ENCODE assay signal across 25 cellular contexts in the genomic region with DNA sequence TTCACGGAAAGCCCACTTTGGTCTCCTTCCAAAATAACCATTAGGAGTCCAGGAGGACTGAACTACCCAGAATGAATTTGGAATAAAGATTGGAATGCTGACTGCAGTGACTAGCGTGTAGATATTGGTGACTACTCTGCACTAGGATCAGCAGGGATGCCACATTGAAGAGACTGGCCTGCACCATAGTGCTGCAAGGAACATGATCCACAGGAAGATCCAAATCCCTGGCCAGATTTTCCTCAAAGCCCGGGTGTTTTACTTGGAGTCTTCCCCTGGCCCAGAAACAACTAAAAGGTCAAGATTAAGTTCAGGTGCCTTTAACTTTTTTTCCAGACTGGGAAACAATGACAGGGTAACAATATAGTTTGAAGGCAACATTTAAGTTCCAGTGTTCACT.
DNase-seq lines count a peak whose midpoint lies in the region; ATAC-seq and TF ChIP-seq lines count a peak whose summit lies in the region.
"Had no signal": no experiment of that assay in that cellular context is flagged by ENCODE, and none has a peak within 500 bp of the region (broad histone marks: within the 10 kb centered on the region; RNA-seq: fewer than 3 reads in every experiment).

No MANE protein-coding gene starts in this region.

- H3K27ac Mint-ChIP-seq in WTC11 = no peak overlapping the region
- H3K27ac Mint-ChIP-seq: B cell; CD14-positive monocyte; CD4-positive, alpha-beta memory T cell; CD4-positive, alpha-beta T cell; CD4-positive, CD25-positive, alpha-beta regulatory T cell; CD8-positive, alpha-beta memory T cell; CD8-positive, alpha-beta T cell had no signal

- ATAC-seq in WTC11 (no peak), HG03095 (IDR thresholded peaks at IDR 0.05; ENCODE audit: unreplicated experiment) (no peak)
- ATAC-seq: A549; CD8-positive, alpha-beta T cell had no signal

- H3K9me3 Mint-ChIP-seq in WTC11 = peaks cover under 1% of the 10 kb centered on the region; the same call in 1 of the 2 replicates
- H3K9me3 Mint-ChIP-seq: CD4-positive, alpha-beta T cell had no signal

- H3K36me3 Mint-ChIP-seq in WTC11 = no peaks in the 10 kb centered on the region
- H3K36me3 Mint-ChIP-seq: CD14-positive monocyte; CD4-positive, alpha-beta memory T cell; CD4-positive, CD25-positive, alpha-beta regulatory T cell; CD8-positive, alpha-beta memory T cell; CD8-positive, alpha-beta T cell had no signal

- H3K4me1 Mint-ChIP-seq in WTC11 = no peaks in the 10 kb centered on the region
- H3K4me1 Mint-ChIP-seq: B cell; CD14-positive monocyte; CD4-positive, alpha-beta memory T cell; CD4-positive, CD25-positive, alpha-beta regulatory T cell; CD8-positive, alpha-beta memory T cell had no signal

- POLR2A ChIA-PET in WTC11 (lab: Charles Lee) = no interaction called here

- no peak for TF ChIP-seq CTCF in WTC11 (IDR thresholded peaks at IDR 0.05)

- H3K4me3 Mint-ChIP-seq in WTC11 = no peak overlapping the region
- H3K4me3 Mint-ChIP-seq: B cell; CD14-positive monocyte; CD4-positive, alpha-beta memory T cell; CD4-positive, alpha-beta T cell; CD4-positive, CD25-positive, alpha-beta regulatory T cell; CD8-positive, alpha-beta memory T cell; CD8-positive, alpha-beta T cell had no signal

- CTCF ChIA-PET in WTC11 (lab: Charles Lee) = no interaction called here

- no peak for DNase-seq in WTC11 (ENCODE audit: low spot score)
- DNase-seq: 8988T; ACHN; AML-193; BE2C; C1 segment of cervical spinal cord; Caco-2; Calu3; CD4-positive, alpha-beta memory T cell; CD4-positive, alpha-beta T cell; CD4-positive, CD25-positive, alpha-beta regulatory T cell; CD8-positive, alpha-beta memory T cell; CD8-positive, alpha-beta T cell; COR-L47; DMS 273 treated with DMSO at 0.1 percent for 48 hours; DMS153; DMS53; DMS79; DMS79 treated with DMSO at 0.1 percent for 48 hours; DND-41; EL had no signal

- H3K27me3 Mint-ChIP-seq in WTC11 (ENCODE audit: low read depth) = no peaks in the 10 kb centered on the region
- H3K27me3 Mint-ChIP-seq: B cell; CD4-positive, alpha-beta memory T cell; CD4-positive, alpha-beta T cell; CD4-positive, CD25-positive, alpha-beta regulatory T cell; CD8-positive, alpha-beta memory T cell had no signal

TF ChIP-seq in WTC11, 78 proteins besides CTCF, POLR2A, EP300 and RAD21:
- TF ChIP-seq, protein P1, sequence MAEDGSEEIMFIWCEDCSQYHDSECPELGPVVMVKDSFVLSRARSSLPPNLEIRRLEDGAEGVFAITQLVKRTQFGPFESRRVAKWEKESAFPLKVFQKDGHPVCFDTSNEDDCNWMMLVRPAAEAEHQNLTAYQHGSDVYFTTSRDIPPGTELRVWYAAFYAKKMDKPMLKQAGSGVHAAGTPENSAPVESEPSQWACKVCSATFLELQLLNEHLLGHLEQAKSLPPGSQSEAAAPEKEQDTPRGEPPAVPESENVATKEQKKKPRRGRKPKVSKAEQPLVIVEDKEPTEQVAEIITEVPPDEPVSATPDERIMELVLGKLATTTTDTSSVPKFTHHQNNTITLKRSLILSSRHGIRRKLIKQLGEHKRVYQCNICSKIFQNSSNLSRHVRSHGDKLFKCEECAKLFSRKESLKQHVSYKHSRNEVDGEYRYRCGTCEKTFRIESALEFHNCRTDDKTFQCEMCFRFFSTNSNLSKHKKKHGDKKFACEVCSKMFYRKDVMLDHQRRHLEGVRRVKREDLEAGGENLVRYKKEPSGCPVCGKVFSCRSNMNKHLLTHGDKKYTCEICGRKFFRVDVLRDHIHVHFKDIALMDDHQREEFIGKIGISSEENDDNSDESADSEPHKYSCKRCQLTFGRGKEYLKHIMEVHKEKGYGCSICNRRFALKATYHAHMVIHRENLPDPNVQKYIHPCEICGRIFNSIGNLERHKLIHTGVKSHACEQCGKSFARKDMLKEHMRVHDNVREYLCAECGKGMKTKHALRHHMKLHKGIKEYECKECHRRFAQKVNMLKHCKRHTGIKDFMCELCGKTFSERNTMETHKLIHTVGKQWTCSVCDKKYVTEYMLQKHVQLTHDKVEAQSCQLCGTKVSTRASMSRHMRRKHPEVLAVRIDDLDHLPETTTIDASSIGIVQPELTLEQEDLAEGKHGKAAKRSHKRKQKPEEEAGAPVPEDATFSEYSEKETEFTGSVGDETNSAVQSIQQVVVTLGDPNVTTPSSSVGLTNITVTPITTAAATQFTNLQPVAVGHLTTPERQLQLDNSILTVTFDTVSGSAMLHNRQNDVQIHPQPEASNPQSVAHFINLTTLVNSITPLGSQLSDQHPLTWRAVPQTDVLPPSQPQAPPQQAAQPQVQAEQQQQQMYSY (CRISPR knock-in tag; IDR thresholded peaks at IDR 0.05) = peak; percentile 63
- no peak for TF ChIP-seq ATF1 (CRISPR knock-in tag; IDR thresholded peaks at IDR 0.05)
